ENCODE assay signal across 33 cellular contexts in genomic region chr15:68000754-68001153, GRCh38.
"Had no signal": no experiment of that assay in that cellular context is flagged by ENCODE, and none has a peak within 500 bp of the region (broad histone marks: within the 10 kb centered on the region; RNA-seq: fewer than 3 reads in every experiment).

No MANE protein-coding gene starts in this region.

- H3K4me3 ChIP-seq: ovary, psoas muscle, skin epidermis, smooth muscle cell, spleen, suprapubic skin, testis, tibial artery, transverse colon, upper lobe of right lung, uterus had no signal

- H3K36me3 Mint-ChIP-seq: naive thymus-derived CD8-positive, alpha-beta T cell; natural killer cell treated with Interleukin-12 subunit alpha and Interleukin-12 subunit beta and Interleukin-15 and Interleukin-18, amount 100 ng/mL, for 72 hours; stimulated activated memory B cell treated with anti-CD40 and anti-IgM and Interleukin-4, amounts not matched to agents 10 μg/mL and 1 μg/mL and 100 μg/mL, for 72 hours had no signal

- H3K4me1 ChIP-seq: psoas muscle, upper lobe of right lung, uterus had no signal

- H2AFZ ChIP-seq: parathyroid adenoma had no signal

- H3K36me3 ChIP-seq: neutrophil, ovary, spleen, suprapubic skin, tibial artery, transverse colon, upper lobe of right lung, uterus had no signal

- H3K27ac ChIP-seq: neutrophil, ovary, parathyroid adenoma, psoas muscle, skin epidermis, spleen, suprapubic skin, testis, tibial artery, transverse colon, upper lobe of right lung, uterus had no signal

- H3K4me1 Mint-ChIP-seq: naive thymus-derived CD8-positive, alpha-beta T cell; neural crest cell; stimulated activated memory B cell treated with anti-CD40 and anti-IgM and Interleukin-4, amounts not matched to agents 10 μg/mL and 1 μg/mL and 100 μg/mL, for 72 hours; stimulated activated naive CD8-positive, alpha-beta T cell treated with anti-CD3 and anti-CD28 coated beads, Interleukin-15, amount 100 ng/mL, for 72 hours had no signal

- H3K4me2 ChIP-seq: smooth muscle cell had no signal

- ATAC-seq: naive thymus-derived CD8-positive, alpha-beta T cell; psoas muscle; right cardiac atrium; sciatic nerve; stimulated activated memory B cell treated with anti-CD40 and anti-IgM and Interleukin-4, amounts not matched to agents 10 μg/mL and 1 μg/mL and 100 μg/mL, for 72 hours; stimulated activated naive CD8-positive, alpha-beta T cell treated with anti-CD3 and anti-CD28 coated beads, Interleukin-15, amount 100 ng/mL, for 72 hours; stimulated activated naive CD8-positive, alpha-beta T cell treated with anti-CD3 and anti-CD28 coated beads, Interleukin-15, Interleukin-2, amounts not matched to agents 100 U/mL and 50 U/mL, for 24 hours; upper lobe of right lung had no signal

- H3K9ac ChIP-seq: parathyroid adenoma had no signal

- H3K27ac Mint-ChIP-seq: naive thymus-derived CD8-positive, alpha-beta T cell; natural killer cell treated with Interleukin-12 subunit alpha and Interleukin-12 subunit beta and Interleukin-15 and Interleukin-18, amount 100 ng/mL, for 72 hours; nephron progenitor cell; progenitor cell of endocrine pancreas; stimulated activated memory B cell treated with anti-CD40 and anti-IgM and Interleukin-4, amounts not matched to agents 10 μg/mL and 1 μg/mL and 100 μg/mL, for 72 hours; stimulated activated naive CD8-positive, alpha-beta T cell treated with anti-CD3 and anti-CD28 coated beads, Interleukin-15, amount 100 ng/mL, for 72 hours; type B pancreatic cell had no signal

- H3K4me3 Mint-ChIP-seq: naive thymus-derived CD8-positive, alpha-beta T cell; natural killer cell treated with Interleukin-12 subunit alpha and Interleukin-12 subunit beta and Interleukin-15 and Interleukin-18, amount 100 ng/mL, for 72 hours; nephron progenitor cell; neural crest cell; stimulated activated memory B cell treated with anti-CD40 and anti-IgM and Interleukin-4, amounts not matched to agents 10 μg/mL and 1 μg/mL and 100 μg/mL, for 72 hours; stimulated activated naive CD8-positive, alpha-beta T cell treated with anti-CD3 and anti-CD28 coated beads, Interleukin-15, amount 100 ng/mL, for 72 hours; type B pancreatic cell had no signal

- H3K9me3 ChIP-seq: neutrophil, ovary, psoas muscle, spleen, suprapubic skin, testis, tibial artery, transverse colon, upper lobe of right lung, uterus had no signal

- H3K27me3 Mint-ChIP-seq: progenitor cell of endocrine pancreas; stimulated activated memory B cell treated with anti-CD40 and anti-IgM and Interleukin-4, amounts not matched to agents 10 μg/mL and 1 μg/mL and 100 μg/mL, for 72 hours; stimulated activated naive CD8-positive, alpha-beta T cell treated with anti-CD3 and anti-CD28 coated beads, Interleukin-15, amount 100 ng/mL, for 72 hours; type B pancreatic cell had no signal

- H3K79me2 ChIP-seq: parathyroid adenoma had no signal

- H3K9me3 Mint-ChIP-seq: natural killer cell treated with Interleukin-12 subunit alpha and Interleukin-12 subunit beta and Interleukin-15 and Interleukin-18, amount 100 ng/mL, for 72 hours; neural crest cell; stimulated activated memory B cell treated with anti-CD40 and anti-IgM and Interleukin-4, amounts not matched to agents 10 μg/mL and 1 μg/mL and 100 μg/mL, for 72 hours had no signal

- DNase-seq: naive thymus-derived CD8-positive, alpha-beta T cell; nephron progenitor cell; nucleus accumbens; ovary; posterior cingulate gyrus; psoas muscle; right cardiac atrium; spleen; stimulated activated CD4-positive, alpha-beta T cell treated with anti-CD3 and anti-CD28 coated beads, Interleukin-12 subunit alpha, Interleukin-12 subunit beta, amount 100 ng/mL, for 4 hours; stimulated activated CD4-positive, alpha-beta T cell treated with anti-CD3 and anti-CD28 coated beads, Interleukin-1b, Interleukin-23, amount 100 ng/mL, for 48 hours; stimulated activated CD4-positive, alpha-beta T cell treated with anti-CD3 and anti-CD28 coated beads, Interleukin-4, amount 100 ng/mL, for 1 hour; stimulated activated CD4-positive, alpha-beta T cell treated with anti-CD3 and anti-CD28 coated beads, Interleukin-4, amount 100 ng/mL, for 4 hours; stimulated activated CD8-positive, alpha-beta memory T cell treated with anti-CD3 and anti-CD28 coated beads, Interleukin-4, amount 100 ng/mL, for 48 hours; stimulated activated naive CD4-positive, alpha-beta T cell; stimulated activated naive CD8-positive, alpha-beta T cell treated with anti-CD3 and anti-CD28 coated beads, Interleukin-15, amount 100 ng/mL, for 72 hours; stimulated activated naive CD8-positive, alpha-beta T cell treated with anti-CD3 and anti-CD28 coated beads, Interleukin-15, Interleukin-2, amounts not matched to agents 100 U/mL and 50 U/mL, for 24 hours; substantia nigra; testis; tibial artery; transverse colon; upper lobe of right lung; uterus had no signal

- H3K27me3 ChIP-seq: neutrophil, ovary, suprapubic skin, testis, tibial artery, transverse colon, upper lobe of right lung, uterus had no signal
